Comparison of ENCODE assay signal across 16 cellular contexts in genomic region chr7:1881946-1882345, GRCh38.
DNase-seq lines count a peak whose midpoint lies in the region; ATAC-seq and TF ChIP-seq lines count a peak whose summit lies in the region.
"Had no signal": no experiment of that assay in that cellular context is flagged by ENCODE, and none has a peak within 500 bp of the region (broad histone marks: within the 10 kb centered on the region; RNA-seq: fewer than 3 reads in every experiment).

No MANE protein-coding gene starts in this region.

- no peak overlapping the region for H3K4me3 ChIP-seq in CD4-positive, CD25-positive, alpha-beta regulatory T cell (ENCODE audit: low read depth, low read length)
- H3K4me3 ChIP-seq in CD8-positive, alpha-beta T cell (ENCODE audit: low read depth, low read length) = no peak overlapping the region
- no peak overlapping the region for H3K4me3 ChIP-seq in BE2C (ENCODE audit: low read depth, low read length)
- H3K4me3 ChIP-seq in GM23338 = no peak overlapping the region

- intact Hi-C loops in CD8-positive, alpha-beta T cell (cut with DNase I, micrococcal nuclease) = no loop called here

- peak overlapping the region in 1 of 4 donors; percentile 33 for H3K4me3 Mint-ChIP-seq in CD4-positive, CD25-positive, alpha-beta regulatory T cell
- no peak overlapping the region for H3K4me3 Mint-ChIP-seq in CD8-positive, alpha-beta T cell
- H3K4me3 Mint-ChIP-seq in chondrocyte (ENCODE audit: unreplicated experiment) (no peak overlapping the region), GM23338 (no peak overlapping the region)

- H3K27ac ChIP-seq in CD4-positive, CD25-positive, alpha-beta regulatory T cell (ENCODE audit: insufficient read depth, low read length, poor library complexity, severe bottlenecking) = no peak overlapping the region
- no peak overlapping the region for H3K27ac ChIP-seq in CD8-positive, alpha-beta T cell (ENCODE audit: low read depth, low read length)
- peak overlapping the region; percentile 78 for H3K27ac ChIP-seq in RWPE1
- H3K27ac ChIP-seq in GM23338 (ENCODE audit: low read depth) = no peak overlapping the region

- peaks cover 4 to 9% of the 10 kb centered on the region in 2 experiments for H3K9me3 ChIP-seq in CD4-positive, CD25-positive, alpha-beta regulatory T cell (ENCODE audit: control insufficient read depth in 2 of 2, low read length in 2 of 2)
- H3K9me3 ChIP-seq in CD8-positive, alpha-beta T cell (ENCODE audit: low read length) = no peaks in the 10 kb centered on the region
- H3K9me3 ChIP-seq in BE2C = no peaks in the 10 kb centered on the region

- H3K9me3 Mint-ChIP-seq in CD4-positive, CD25-positive, alpha-beta regulatory T cell = peaks cover 0 to 8% (median 2%) of the 10 kb centered on the region in 7 donors
- peaks cover 6% of the 10 kb centered on the region for H3K9me3 Mint-ChIP-seq in CD8-positive, alpha-beta T cell
- peaks cover 10% of the 10 kb centered on the region for H3K9me3 Mint-ChIP-seq in chondrocyte (ENCODE audit: low read depth)
- H3K9me3 Mint-ChIP-seq in GM23338 = peaks cover 17% of the 10 kb centered on the region; the same call in 2 of the 3 replicates

- no peak overlapping the region for H2AFZ ChIP-seq in GM23338

- H3K27me3 Mint-ChIP-seq in CD4-positive, CD25-positive, alpha-beta regulatory T cell = no peaks in the 10 kb centered on the region
- no peaks in the 10 kb centered on the region for H3K27me3 Mint-ChIP-seq in CD8-positive, alpha-beta T cell (ENCODE audit: low read depth)
- no peaks in the 10 kb centered on the region for H3K27me3 Mint-ChIP-seq in chondrocyte (ENCODE audit: low read depth)
- peaks cover 4% of the 10 kb centered on the region for H3K27me3 Mint-ChIP-seq in GM23338 (ENCODE audit: insufficient read depth, low read depth, poor library complexity)

- no peak for TF ChIP-seq CTCF in CD8-positive, alpha-beta T cell (IDR thresholded peaks at IDR 0.05)
- no peak for TF ChIP-seq CTCF in RWPE1 (conservative IDR thresholded peaks at IDR 0.05; ENCODE audit: low read depth)
- TF ChIP-seq CTCF in chondrocyte (IDR thresholded peaks at IDR 0.05) = no peak
- no peak for TF ChIP-seq CTCF in BE2C (IDR thresholded peaks at IDR 0.05; ENCODE audit: low read depth, low read length)
- TF ChIP-seq CTCF in GM23338 (conservative IDR thresholded peaks at IDR 0.05; ENCODE audit: low read depth in 2 of 2) = no peak

- no peaks in the 10 kb centered on the region for H4K20me1 ChIP-seq in GM23338 (replicated peaks; ENCODE audit: insufficient read depth)

- peaks cover 12% of the 10 kb centered on the region for H3K4me1 ChIP-seq in CD4-positive, CD25-positive, alpha-beta regulatory T cell (ENCODE audit: control insufficient read depth, insufficient read depth, low read length, poor library complexity, severe bottlenecking)
- peaks cover 13% of the 10 kb centered on the region for H3K4me1 ChIP-seq in CD8-positive, alpha-beta T cell (ENCODE audit: insufficient read depth, low read length)
- H3K4me1 ChIP-seq in BE2C (peaks cover 5% of the 10 kb centered on the region), GM23338 (ENCODE audit: insufficient read depth) (no peaks in the 10 kb centered on the region)

- no peak overlapping the region for H3K4me2 ChIP-seq in GM23338

- no peaks in the 10 kb centered on the region for H3K27me3 ChIP-seq in CD4-positive, CD25-positive, alpha-beta regulatory T cell (ENCODE audit: control insufficient read depth, insufficient read depth, low read length)
- H3K27me3 ChIP-seq in CD8-positive, alpha-beta T cell (ENCODE audit: insufficient read depth, low read length) = no peaks in the 10 kb centered on the region
- H3K27me3 ChIP-seq in BE2C = no peaks in the 10 kb centered on the region
- no peaks in the 10 kb centered on the region for H3K27me3 ChIP-seq in GM23338 (ENCODE audit: insufficient read depth)

- peaks cover 6 to 33% (median 14%) of the 10 kb centered on the region in 4 donors for H3K4me1 Mint-ChIP-seq in CD4-positive, CD25-positive, alpha-beta regulatory T cell
- peaks cover 33% of the 10 kb centered on the region for H3K4me1 Mint-ChIP-seq in CD8-positive, alpha-beta T cell (ENCODE audit: low read depth)
- H3K4me1 Mint-ChIP-seq in chondrocyte (ENCODE audit: low read depth) (peaks cover 16% of the 10 kb centered on the region), GM23338 (peaks cover 3% of the 10 kb centered on the region)

- peak overlapping the region in 2 of 3 donors; percentile 38 to 51 for H3K27ac Mint-ChIP-seq in CD4-positive, CD25-positive, alpha-beta regulatory T cell
- H3K27ac Mint-ChIP-seq in CD8-positive, alpha-beta T cell = peak overlapping the region; percentile 32
- H3K27ac Mint-ChIP-seq in chondrocyte (ENCODE audit: unreplicated experiment) (no peak overlapping the region), GM23338 (no peak overlapping the region)

- POLR2A ChIA-PET in CD8-positive, alpha-beta T cell (lab: Charles Lee) = no interaction called here
- POLR2A ChIA-PET in RWPE1 (lab: Yijun Ruan, JAX; ENCODE audit: low non-redundant PET) = no interaction called here

- ATAC-seq in CD4-positive, CD25-positive, alpha-beta regulatory T cell (ENCODE audit: low read depth in 2 of 2) = no peak
- no peak for ATAC-seq in CD8-positive, alpha-beta T cell
- no peak for ATAC-seq in GM23338

- CTCF ChIA-PET in CD8-positive, alpha-beta T cell (lab: Charles Lee) = no interaction called here
- CTCF ChIA-PET in RWPE1 (lab: Yijun Ruan, JAX) = interaction anchor here (0.6 kb wide), 2 partner anchors 14 to 1010 kb away, joined by 3 read pairs; no protein-coding TSS in a partner anchor

- H3K79me2 ChIP-seq in GM23338 (replicated peaks; ENCODE audit: insufficient read depth) = no peaks in the 10 kb centered on the region

- peaks cover under 1% of the 10 kb centered on the region; the same call in 1 of the 2 replicates for H3F3A ChIP-seq in GM23338 (replicated peaks; ENCODE audit: low read depth)

- no peaks in the 10 kb centered on the region for H3K9me2 ChIP-seq in GM23338 (ENCODE audit: insufficient read depth)
- H3K9me2 ChIP-seq: SK-N-SH had no signal

- peaks cover 29% of the 10 kb centered on the region for H3K36me3 Mint-ChIP-seq in CD4-positive, CD25-positive, alpha-beta regulatory T cell
- peaks cover 48% of the 10 kb centered on the region for H3K36me3 Mint-ChIP-seq in CD8-positive, alpha-beta T cell
- H3K36me3 Mint-ChIP-seq in chondrocyte (ENCODE audit: low read depth) (peaks cover 4% of the 10 kb centered on the region), GM23338 (ENCODE audit: low read depth) (peaks cover 13% of the 10 kb centered on the region)

- DNase-seq in CD4-positive, CD25-positive, alpha-beta regulatory T cell = no peak
- DNase-seq in CD8-positive, alpha-beta T cell = peak in 1 of 7 experiments; percentile 15
- DNase-seq in RWPE1 (ENCODE audit: low spot score) (no peak), chondrocyte (ENCODE audit: low spot score) (peak; percentile 88), BE2C (no peak), DMS114 treated with DMSO at 0.1 percent for 48 hours (lab: John Stamatoyannopoulos, UW; ENCODE audit: unreplicated experiment) (no peak), GM23338 (ENCODE audit: low spot score) (no peak)
- DNase-seq: C1 segment of cervical spinal cord, DMS79 treated with DMSO at 0.1 percent for 48 hours, GDM1, Karpas-422, MM.1S, NCI-H1105, NCI-H1694 treated with DMSO at 0.1 percent for 48 hours, Right ventricle myocardium superior, SK-N-SH had no signal

- peaks cover 28% of the 10 kb centered on the region for H3K36me3 ChIP-seq in CD4-positive, CD25-positive, alpha-beta regulatory T cell (ENCODE audit: control insufficient read depth, insufficient read depth, low read length)
- no peaks in the 10 kb centered on the region for H3K36me3 ChIP-seq in CD8-positive, alpha-beta T cell (ENCODE audit: insufficient read depth, low read length)
- H3K36me3 ChIP-seq in BE2C = no peaks in the 10 kb centered on the region; the same call in 1 of the 2 replicates
- no peaks in the 10 kb centered on the region; the same call in 1 of the 2 replicates for H3K36me3 ChIP-seq in GM23338 (ENCODE audit: insufficient read depth)

TF ChIP-seq in GM23338, 12 proteins besides CTCF, POLR2A, EP300 and RAD21:
- TF ChIP-seq JUNB (IDR thresholded peaks at IDR 0.05; ENCODE audit: unreplicated experiment) = no peak
- TF ChIP-seq ZNF114 (CRISPR knock-in tag; IDR thresholded peaks at IDR 0.05) = no peak
- no peak for TF ChIP-seq REST (IDR thresholded peaks at IDR 0.05; ENCODE audit: unreplicated experiment)
- TF ChIP-seq EZH2phosphoT487 (IDR thresholded peaks at IDR 0.05; ENCODE audit: unreplicated experiment) = no peak
- TF ChIP-seq EZH2 (IDR thresholded peaks at IDR 0.05; ENCODE audit: low read depth, unreplicated experiment) = no peak
- no peak for TF ChIP-seq NANOG (IDR thresholded peaks at IDR 0.05; ENCODE audit: borderline replicate concordance)

Comparison
In these comparisons a context has a peak if more than half of its experiments do, and no peak if none do; other contexts are left out.
1. H3K27ac Mint-ChIP-seq: peak in CD4-positive, CD25-positive, alpha-beta regulatory T cell (2 of 3) and CD8-positive, alpha-beta T cell (single experiment); none in chondrocyte (single experiment) and GM23338 (single experiment).